1 cellular context compared by ENCODE assay signal in the genomic region with DNA sequence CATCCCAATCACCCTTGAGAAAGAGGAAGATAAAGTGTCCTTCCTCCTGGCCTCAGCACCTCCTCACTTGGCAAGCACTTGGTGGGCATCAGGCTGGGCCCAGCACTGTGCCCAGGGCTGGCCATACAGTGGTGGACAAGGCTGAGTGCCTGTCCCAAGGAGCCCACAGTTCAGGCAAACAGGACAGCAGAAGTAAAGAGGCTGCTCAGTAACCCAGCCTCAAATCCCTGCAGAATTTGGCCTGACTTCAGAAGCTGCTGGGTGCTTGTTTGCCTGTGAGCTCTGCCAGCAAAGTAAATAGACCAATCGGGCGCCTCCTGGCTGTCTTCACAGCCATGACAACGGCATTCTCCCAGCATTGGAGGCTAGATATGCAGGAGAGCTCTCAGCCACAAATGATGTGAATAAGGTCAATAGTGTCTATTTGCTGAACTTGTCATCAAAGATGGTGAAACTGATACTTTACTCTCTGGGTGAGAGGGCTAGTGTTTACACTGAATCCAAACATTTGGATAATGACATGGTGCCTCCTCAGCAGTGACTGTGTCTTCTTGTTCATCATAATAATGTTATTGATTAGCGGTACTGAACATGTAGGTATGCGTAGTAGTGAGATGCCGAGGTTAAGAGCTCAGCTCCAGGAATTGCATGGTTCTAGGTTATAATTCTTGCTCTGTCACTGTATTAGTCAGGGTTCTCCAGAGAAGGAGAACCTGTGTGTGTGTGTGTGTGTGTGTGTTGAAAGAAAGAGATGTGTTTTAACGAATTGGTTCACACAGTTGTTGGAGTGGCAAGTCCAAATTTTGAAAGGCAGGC.
TF ChIP-seq lines count a peak whose summit lies in the region.

No MANE protein-coding gene starts in this region.

TF ChIP-seq in K562, 482 proteins besides CTCF, POLR2A, EP300 and RAD21:
- peak; percentile 9; the same call in 1 of the 2 replicates for TF ChIP-seq CREM (IDR thresholded peaks at IDR 0.05; ENCODE audit: low read depth)
- TF ChIP-seq, protein P1, sequence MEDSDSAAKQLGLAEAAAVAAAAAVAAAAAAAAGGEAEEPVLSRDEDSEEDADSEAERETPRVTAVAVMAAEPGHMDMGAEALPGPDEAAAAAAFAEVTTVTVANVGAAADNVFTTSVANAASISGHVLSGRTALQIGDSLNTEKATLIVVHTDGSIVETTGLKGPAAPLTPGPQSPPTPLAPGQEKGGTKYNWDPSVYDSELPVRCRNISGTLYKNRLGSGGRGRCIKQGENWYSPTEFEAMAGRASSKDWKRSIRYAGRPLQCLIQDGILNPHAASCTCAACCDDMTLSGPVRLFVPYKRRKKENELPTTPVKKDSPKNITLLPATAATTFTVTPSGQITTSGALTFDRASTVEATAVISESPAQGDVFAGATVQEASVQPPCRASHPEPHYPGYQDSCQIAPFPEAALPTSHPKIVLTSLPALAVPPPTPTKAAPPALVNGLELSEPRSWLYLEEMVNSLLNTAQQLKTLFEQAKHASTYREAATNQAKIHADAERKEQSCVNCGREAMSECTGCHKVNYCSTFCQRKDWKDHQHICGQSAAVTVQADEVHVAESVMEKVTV (CRISPR knock-in tag; IDR thresholded peaks at IDR 0.05), result peak; percentile 38; the same call in 1 of the 2 replicates
- 0 out of 2 replicates have a peak, but pooled peaks have one; percentile 34 for TF ChIP-seq STAG1 (CRISPR knock-in tag; IDR thresholded peaks at IDR 0.05; ENCODE audit: borderline replicate concordance)
- no peak for TF ChIP-seq KAT8 (IDR thresholded peaks at IDR 0.05; ENCODE audit: low read depth)
- TF ChIP-seq FOXA3 (CRISPR knock-in tag; conservative IDR thresholded peaks at IDR 0.05 in 1 of 2, IDR thresholded peaks at IDR 0.05 in 1 of 2), result peak in 1 of 2 experiments; percentile 55; a peak in 2 of 4 replicates
- no peak for TF ChIP-seq CBFA2T3 (IDR thresholded peaks at IDR 0.05)
- no peak for TF ChIP-seq CBX8 (IDR thresholded peaks at IDR 0.05; ENCODE audit: borderline replicate concordance, extremely low read depth, low read depth, low read length, poor library complexity, severe bottlenecking)
- no peak for TF ChIP-seq SMARCA5 (IDR thresholded peaks at IDR 0.05)
- TF ChIP-seq SMC3 (conservative IDR thresholded peaks at IDR 0.05; ENCODE audit: insufficient read depth, low read depth, low read length), result peak; percentile 75
- 0 out of 2 replicates have a peak, but pooled peaks have one; percentile 5 for TF ChIP-seq MAFK (IDR thresholded peaks at IDR 0.05; ENCODE audit: low read length)
